Comparison of ENCODE assay signal across 20 cellular contexts in genomic region chr17:67461876-67462275, GRCh38.
DNase-seq lines count a peak whose midpoint lies in the region; ATAC-seq and TF ChIP-seq lines count a peak whose summit lies in the region.
"Had no signal": no experiment of that assay in that cellular context is flagged by ENCODE, and none has a peak within 500 bp of the region (broad histone marks: within the 10 kb centered on the region; RNA-seq: fewer than 3 reads in every experiment).

No MANE protein-coding gene starts in this region.

- TF ChIP-seq CTCF in CD4-positive, alpha-beta T cell (IDR thresholded peaks at IDR 0.05): no peak

- DNase-seq in activated CD4-positive, alpha-beta T cell treated with anti-CD3 and anti-CD28 coated beads for 36 hours: no peak
- DNase-seq in activated CD4-positive, alpha-beta T cell treated with anti-CD3 and anti-CD28 coated beads for 4 hours: no peak
- no peak for DNase-seq in CD4-positive, alpha-beta T cell
- no peak for DNase-seq in activated CD4-positive, alpha-beta memory T cell treated with anti-CD3 and anti-CD28 coated beads, Interleukin-2, amount 10 ng/mL, durations not matched to agents 7 days and 5 days
- no peak for DNase-seq in left colon
- DNase-seq in left cardiac atrium: no peak
- DNase-seq in superior temporal gyrus (ENCODE audit: extremely low spot score): no peak
- DNase-seq: amniotic stem cell, GOT3, HFFc6, IMR-90, left ventricle myocardium superior, NCI-H446 treated with DMSO at 0.1 percent for 48 hours, occipital lobe, psoas muscle, sigmoid colon, WERI-Rb-1 had no signal

- H3K36me3 Mint-ChIP-seq in activated CD4-positive, alpha-beta T cell treated with anti-CD3 and anti-CD28 coated beads for 36 hours (ENCODE audit: low read depth): peaks cover 20% of the 10 kb centered on the region
- peaks cover 34% of the 10 kb centered on the region for H3K36me3 Mint-ChIP-seq in CD4-positive, alpha-beta T cell (ENCODE audit: low read depth)
- peaks cover 24% of the 10 kb centered on the region for H3K36me3 Mint-ChIP-seq in activated CD4-positive, alpha-beta memory T cell treated with anti-CD3 and anti-CD28 coated beads, Interleukin-2, amount 10 ng/mL, durations not matched to agents 7 days and 5 days (ENCODE audit: low read depth)

- no peak overlapping the region for H3K4me3 Mint-ChIP-seq in activated CD4-positive, alpha-beta T cell treated with anti-CD3 and anti-CD28 coated beads for 36 hours
- H3K4me3 Mint-ChIP-seq in CD4-positive, alpha-beta T cell: peak overlapping the region; percentile 74
- H3K4me3 Mint-ChIP-seq in activated CD4-positive, alpha-beta memory T cell treated with anti-CD3 and anti-CD28 coated beads, Interleukin-2, amount 10 ng/mL, durations not matched to agents 7 days and 5 days: no peak overlapping the region
- H3K4me3 Mint-ChIP-seq: HFFc6 had no signal

- H3K27me3 Mint-ChIP-seq in activated CD4-positive, alpha-beta T cell treated with anti-CD3 and anti-CD28 coated beads for 36 hours: no peaks in the 10 kb centered on the region
- no peaks in the 10 kb centered on the region for H3K27me3 Mint-ChIP-seq in CD4-positive, alpha-beta T cell
- no peaks in the 10 kb centered on the region for H3K27me3 Mint-ChIP-seq in activated CD4-positive, alpha-beta memory T cell treated with anti-CD3 and anti-CD28 coated beads, Interleukin-2, amount 10 ng/mL, durations not matched to agents 7 days and 5 days

- POLR2A ChIA-PET in activated CD4-positive, alpha-beta T cell treated with anti-CD3 and anti-CD28 coated beads for 36 hours (lab: Charles Lee): no interaction called here
- POLR2A ChIA-PET in CD4-positive, alpha-beta T cell (lab: Charles Lee): interaction anchor here (1.1 to 3.2 kb wide), 6 partner anchors 8 to 99 kb away, joined by 3 to 47 read pairs (median 18); partner anchors contain the start of gene PITPNC1
- POLR2A ChIA-PET in activated CD4-positive, alpha-beta memory T cell treated with anti-CD3 and anti-CD28 coated beads, Interleukin-2, amount 10 ng/mL, durations not matched to agents 7 days and 5 days (lab: Charles Lee): interaction anchor here (2.5 kb wide), 1 partner anchor 20 kb away, joined by 15 read pairs; no protein-coding TSS in a partner anchor

- intact Hi-C loops in activated CD4-positive, alpha-beta T cell treated with anti-CD3 and anti-CD28 coated beads for 36 hours (cut with DNase I, micrococcal nuclease): no loop called here
- intact Hi-C loops in CD4-positive, alpha-beta T cell (cut with DNase I, micrococcal nuclease): no loop called here
- intact Hi-C loops in left colon (cut with DNase I, micrococcal nuclease): no loop called here
- intact Hi-C loops in left cardiac atrium (cut with DNase I): no loop called here

- no peak overlapping the region for H3K27ac ChIP-seq in CD4-positive, alpha-beta T cell (ENCODE audit: low read depth, low read length)
- H3K27ac ChIP-seq: psoas muscle, sigmoid colon, SK-N-MC, tibial nerve, WERI-Rb-1 had no signal

- H3K9me3 Mint-ChIP-seq in activated CD4-positive, alpha-beta T cell treated with anti-CD3 and anti-CD28 coated beads for 36 hours (ENCODE audit: low read depth): peaks cover 19% of the 10 kb centered on the region
- peaks cover 5% of the 10 kb centered on the region for H3K9me3 Mint-ChIP-seq in CD4-positive, alpha-beta T cell
- peaks cover 16% of the 10 kb centered on the region for H3K9me3 Mint-ChIP-seq in activated CD4-positive, alpha-beta memory T cell treated with anti-CD3 and anti-CD28 coated beads, Interleukin-2, amount 10 ng/mL, durations not matched to agents 7 days and 5 days

- peaks cover 68% of the 10 kb centered on the region for H3K4me1 Mint-ChIP-seq in activated CD4-positive, alpha-beta T cell treated with anti-CD3 and anti-CD28 coated beads for 36 hours
- H3K4me1 Mint-ChIP-seq in CD4-positive, alpha-beta T cell (ENCODE audit: low read depth): peaks cover 74% of the 10 kb centered on the region
- H3K4me1 Mint-ChIP-seq in activated CD4-positive, alpha-beta memory T cell treated with anti-CD3 and anti-CD28 coated beads, Interleukin-2, amount 10 ng/mL, durations not matched to agents 7 days and 5 days: peaks cover 26% of the 10 kb centered on the region

- peaks cover 6% of the 10 kb centered on the region for H3K9me3 ChIP-seq in CD4-positive, alpha-beta T cell (ENCODE audit: control insufficient read depth, low read length)
- H3K9me3 ChIP-seq: psoas muscle had no signal

- no peak for ATAC-seq in activated CD4-positive, alpha-beta T cell treated with anti-CD3 and anti-CD28 coated beads for 36 hours
- no peak for ATAC-seq in CD4-positive, alpha-beta T cell (ENCODE audit: poor library complexity)
- ATAC-seq in left colon (peak; percentile 75), left cardiac atrium (no peak), HG03045 (IDR thresholded peaks at IDR 0.05; ENCODE audit: unreplicated experiment) (no peak)
- ATAC-seq: left ventricle myocardium superior, psoas muscle had no signal

- peak overlapping the region; percentile 93 for H3K27ac Mint-ChIP-seq in activated CD4-positive, alpha-beta T cell treated with anti-CD3 and anti-CD28 coated beads for 36 hours
- peak overlapping the region; percentile 86 for H3K27ac Mint-ChIP-seq in CD4-positive, alpha-beta T cell
- H3K27ac Mint-ChIP-seq in activated CD4-positive, alpha-beta memory T cell treated with anti-CD3 and anti-CD28 coated beads, Interleukin-2, amount 10 ng/mL, durations not matched to agents 7 days and 5 days: peak overlapping the region; percentile 38
- H3K27ac Mint-ChIP-seq: HFFc6 had no signal

- no peaks in the 10 kb centered on the region for H3K27me3 ChIP-seq in CD4-positive, alpha-beta T cell (ENCODE audit: control insufficient read depth, insufficient read depth, low read length)
- H3K27me3 ChIP-seq: sigmoid colon, tibial nerve had no signal

- CTCF ChIA-PET in activated CD4-positive, alpha-beta T cell treated with anti-CD3 and anti-CD28 coated beads for 36 hours (lab: Charles Lee): interaction anchor here (1.0 to 4.3 kb wide), 3 partner anchors 11 to 21 kb away, joined by 3 to 36 read pairs (median 5); no protein-coding TSS in a partner anchor
- CTCF ChIA-PET in CD4-positive, alpha-beta T cell (lab: Charles Lee): interaction anchor here (1.3 to 2.4 kb wide), 2 partner anchors 20 to 83 kb away, joined by 4 to 9 read pairs; no protein-coding TSS in a partner anchor
- CTCF ChIA-PET in activated CD4-positive, alpha-beta memory T cell treated with anti-CD3 and anti-CD28 coated beads, Interleukin-2, amount 10 ng/mL, durations not matched to agents 7 days and 5 days (lab: Charles Lee): interaction anchor here (0.7 to 2.4 kb wide), 3 partner anchors 13 to 73 kb away, joined by 4 to 13 read pairs (median 5); no protein-coding TSS in a partner anchor

Comparison
In these comparisons a context has a peak if more than half of its experiments do, and no peak if none do; other contexts are left out.
1. H3K27ac Mint-ChIP-seq: peak in every context shown above with its lines; median percentile 93 in activated CD4-positive, alpha-beta T cell treated with anti-CD3 and anti-CD28 coated beads for 36 hours; 86 in CD4-positive, alpha-beta T cell; 38 in activated CD4-positive, alpha-beta memory T cell treated with anti-CD3 and anti-CD28 coated beads, Interleukin-2, amount 10 ng/mL, durations not matched to agents 7 days and 5 days.